In genomic region chr9:136014147-136014927, GRCh38 we compare ENCODE assay signal across 30 cellular contexts. TPM values are rescaled to one million over a fixed set of nuclear protein-coding genes. Genes with fewer than 3 reads are reported as not detected.
A peak's percentile ranks its signal among the peaks of the same experiment; 100 is the strongest.
DNase-seq lines count a peak whose midpoint lies in the region; ATAC-seq and TF ChIP-seq lines count a peak whose summit lies in the region.
"Had no signal": no experiment of that assay in that cellular context is flagged by ENCODE, and none has a peak within 500 bp of the region (broad histone marks: within the 10 kb centered on the region; RNA-seq: fewer than 3 reads in every experiment).

No MANE protein-coding gene starts in this region.

- no peaks in the 10 kb centered on the region for H3K36me3 Mint-ChIP-seq in stimulated activated effector memory CD8-positive, alpha-beta T cell treated with anti-CD3 and anti-CD28 coated beads, Interleukin-12 subunit alpha, Interleukin-12 subunit beta, amount 100 ng/mL, for 72 hours
- H3K36me3 Mint-ChIP-seq: activated CD8-positive, alpha-beta memory T cell treated with anti-CD3 and anti-CD28 coated beads, Interleukin-2, amount 10 ng/mL, durations not matched to agents 7 days and 5 days had no signal

- H3K4me3 ChIP-seq in right atrium auricular region (no peak overlapping the region), H7 (ENCODE audit: insufficient read depth, low read depth, low read length) (no peak overlapping the region)
- H3K4me3 ChIP-seq: body of pancreas, testis had no signal

- H3K27ac Mint-ChIP-seq in stimulated activated effector memory CD8-positive, alpha-beta T cell treated with anti-CD3 and anti-CD28 coated beads, Interleukin-12 subunit alpha, Interleukin-12 subunit beta, amount 100 ng/mL, for 72 hours, result peak overlapping the region; percentile 40
- H3K27ac Mint-ChIP-seq: activated CD4-positive, alpha-beta T cell treated with anti-CD3 and anti-CD28 coated beads, Interleukin-2, amount 10 ng/mL, durations not matched to agents 7 days and 5 days; activated CD8-positive, alpha-beta memory T cell treated with anti-CD3 and anti-CD28 coated beads, Interleukin-2, amount 10 ng/mL, durations not matched to agents 7 days and 5 days; B cell; H9; stimulated activated naive CD8-positive, alpha-beta T cell treated with anti-CD3 and anti-CD28 coated beads, Interleukin-15, Interleukin-2, amounts not matched to agents 100 ng/mL and 50 ng/mL, for 24 hours had no signal

- no peak for TF ChIP-seq CTCF in right atrium auricular region (IDR thresholded peaks at IDR 0.05)

- H3K27ac ChIP-seq in right atrium auricular region, result no peak overlapping the region
- H3K27ac ChIP-seq: body of pancreas, testis, WERI-Rb-1 had no signal

- H3K4me3 Mint-ChIP-seq in stimulated activated effector memory CD8-positive, alpha-beta T cell treated with anti-CD3 and anti-CD28 coated beads, Interleukin-12 subunit alpha, Interleukin-12 subunit beta, amount 100 ng/mL, for 72 hours, result no peak overlapping the region
- H3K4me3 Mint-ChIP-seq: activated CD4-positive, alpha-beta T cell treated with anti-CD3 and anti-CD28 coated beads, Interleukin-2, amount 10 ng/mL, durations not matched to agents 7 days and 5 days; activated CD8-positive, alpha-beta memory T cell treated with anti-CD3 and anti-CD28 coated beads, Interleukin-2, amount 10 ng/mL, durations not matched to agents 7 days and 5 days; B cell; endodermal cell; H9; stimulated activated naive CD8-positive, alpha-beta T cell treated with anti-CD3 and anti-CD28 coated beads, Interleukin-15, Interleukin-2, amounts not matched to agents 100 ng/mL and 50 ng/mL, for 24 hours had no signal

- H3K4me1 ChIP-seq in right atrium auricular region, result peaks cover 0 to 29% of the 10 kb centered on the region in 2 donors
- H3K4me1 ChIP-seq: body of pancreas had no signal

- intact Hi-C loops in Right ventricle myocardium inferior (cut with DNase I), result no loop called here

- no peaks in the 10 kb centered on the region for H3K9me3 Mint-ChIP-seq in stimulated activated effector memory CD8-positive, alpha-beta T cell treated with anti-CD3 and anti-CD28 coated beads, Interleukin-12 subunit alpha, Interleukin-12 subunit beta, amount 100 ng/mL, for 72 hours
- H3K9me3 Mint-ChIP-seq: activated CD4-positive, alpha-beta T cell treated with anti-CD3 and anti-CD28 coated beads, Interleukin-2, amount 10 ng/mL, durations not matched to agents 7 days and 5 days; endodermal cell; H9; stimulated activated naive CD8-positive, alpha-beta T cell treated with anti-CD3 and anti-CD28 coated beads, Interleukin-15, Interleukin-2, amounts not matched to agents 100 ng/mL and 50 ng/mL, for 24 hours had no signal

- ATAC-seq in Right ventricle myocardium inferior, result no peak
- ATAC-seq in stimulated activated effector memory CD8-positive, alpha-beta T cell treated with anti-CD3 and anti-CD28 coated beads, Interleukin-12 subunit alpha, Interleukin-12 subunit beta, amount 100 ng/mL, for 72 hours, result no peak
- ATAC-seq in HG03457 (IDR thresholded peaks at IDR 0.05; ENCODE audit: unreplicated experiment), result no peak
- ATAC-seq: activated CD8-positive, alpha-beta memory T cell treated with anti-CD3 and anti-CD28 coated beads, Interleukin-2, amount 10 ng/mL, durations not matched to agents 7 days and 5 days; body of pancreas; left lobe of liver had no signal

- no peaks in the 10 kb centered on the region for H3K9me3 ChIP-seq in right atrium auricular region
- H3K9me3 ChIP-seq: body of pancreas, testis had no signal

- H3K27me3 ChIP-seq in right atrium auricular region, result no peaks in the 10 kb centered on the region
- no peaks in the 10 kb centered on the region for H3K27me3 ChIP-seq in H7 (ENCODE audit: control insufficient read depth, insufficient read depth, low read length)
- H3K27me3 ChIP-seq: body of pancreas, testis had no signal

- DNase-seq in Right ventricle myocardium inferior (ENCODE audit: missing footprints), result peak; percentile 9
- no peak for DNase-seq in right atrium auricular region (ENCODE audit: low spot score)
- peak; percentile 36 for DNase-seq in H7
- DNase-seq in islet precursor cell, result peak; percentile 71
- no peak for DNase-seq in stimulated activated effector memory CD8-positive, alpha-beta T cell treated with anti-CD3 and anti-CD28 coated beads, Interleukin-12 subunit alpha, Interleukin-12 subunit beta, amount 100 ng/mL, for 72 hours (ENCODE audit: low spot score in 2 of 2)
- DNase-seq in NOMO-1 treated with DMSO at 0.1 percent for 48 hours (lab: John Stamatoyannopoulos, UW; ENCODE audit: unreplicated experiment), result no peak
- no peak for DNase-seq in NCI-H187 treated with DMSO at 0.1 percent for 48 hours (lab: John Stamatoyannopoulos, UW)
- DNase-seq: activated CD4-positive, alpha-beta T cell treated with anti-CD3 and anti-CD28 coated beads, Interleukin-2, amount 10 ng/mL, durations not matched to agents 7 days and 5 days; activated CD8-positive, alpha-beta memory T cell treated with anti-CD3 and anti-CD28 coated beads, Interleukin-2, amount 10 ng/mL, durations not matched to agents 7 days and 5 days; activated naive CD4-positive, alpha-beta T cell treated with Interleukin-2 at 50 U/mL for 16 hours; activated T-cell treated with anti-CD3 and anti-CD28 coated beads, Interleukin-2, amount 50 U/mL, for 48 hours; dermis blood vessel endothelial cell; DMS 273 treated with DMSO at 0.1 percent for 48 hours; NCI-H1436 treated with DMSO at 0.1 percent for 48 hours; NCI-H345; NCI-H69; occipital lobe; SIG-M5; small intestine; stimulated activated CD4-positive, alpha-beta T cell treated with anti-CD3 and anti-CD28 coated beads, Interleukin-1b, Interleukin-23, amount 100 ng/mL, for 48 hours; T1000; testis; WERI-Rb-1 had no signal

- peaks cover 30% of the 10 kb centered on the region for H3K36me3 ChIP-seq in right atrium auricular region
- H3K36me3 ChIP-seq in H7 (replicated peaks; ENCODE audit: control insufficient read depth, insufficient read depth, low read length), result no peaks in the 10 kb centered on the region; the same call in 1 of the 2 replicates
- H3K36me3 ChIP-seq: WERI-Rb-1 had no signal

- H3K4me1 Mint-ChIP-seq in stimulated activated effector memory CD8-positive, alpha-beta T cell treated with anti-CD3 and anti-CD28 coated beads, Interleukin-12 subunit alpha, Interleukin-12 subunit beta, amount 100 ng/mL, for 72 hours, result peaks cover 7% of the 10 kb centered on the region
- H3K4me1 Mint-ChIP-seq: activated CD4-positive, alpha-beta T cell treated with anti-CD3 and anti-CD28 coated beads, Interleukin-2, amount 10 ng/mL, durations not matched to agents 7 days and 5 days; activated CD8-positive, alpha-beta memory T cell treated with anti-CD3 and anti-CD28 coated beads, Interleukin-2, amount 10 ng/mL, durations not matched to agents 7 days and 5 days; B cell had no signal

RNA-seq across cellular contexts. Expression of gene UBAC1, which starts 53.2 kb away (rescaled TPM):
- total RNA-seq in Right ventricle myocardium inferior, result 119 TPM
- total RNA-seq in right atrium auricular region, result 10 to 100 TPM; 58.6 to 76.9 TPM
- 74.6 and 77.0 TPM in 2 replicates for total RNA-seq in H7 (2014; rRNA removed; shearing (Covaris generic))

Comparison
In these comparisons a context has a peak if more than half of its experiments do, and no peak if none do; other contexts are left out.
1. DNase-seq: peak in Right ventricle myocardium inferior (single experiment), H7 (single experiment) and islet precursor cell (single experiment); none in right atrium auricular region (single experiment), stimulated activated effector memory CD8-positive, alpha-beta T cell treated with anti-CD3 and anti-CD28 coated beads, Interleukin-12 subunit alpha, Interleukin-12 subunit beta, amount 100 ng/mL, for 72 hours (0 of 2), NOMO-1 treated with DMSO at 0.1 percent for 48 hours (single experiment) and NCI-H187 treated with DMSO at 0.1 percent for 48 hours (single experiment).